In the genomic region with DNA sequence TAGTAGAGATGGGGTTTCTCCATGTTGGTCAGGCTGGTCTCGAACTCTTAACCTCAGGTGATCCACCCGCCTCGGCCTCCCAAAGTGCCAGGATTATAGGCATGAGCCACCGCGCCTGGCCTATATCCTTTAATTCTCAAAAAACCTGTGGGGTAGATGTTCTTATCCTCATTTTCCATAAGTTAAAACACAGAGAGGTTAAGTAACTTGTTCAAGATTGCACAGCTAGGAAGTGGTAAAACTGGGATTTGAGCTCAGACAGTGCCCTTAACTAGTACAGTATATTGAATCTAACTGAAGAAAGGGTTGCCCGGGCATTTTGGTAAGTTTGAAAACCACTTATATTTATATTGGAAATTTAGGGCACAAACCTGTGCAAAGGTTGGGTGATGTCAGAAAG, we compare ENCODE assay signal across 29 cellular contexts.
DNase-seq lines count a peak whose midpoint lies in the region; ATAC-seq, FAIRE-seq and TF ChIP-seq lines count a peak whose summit lies in the region.
"Had no signal": no experiment of that assay in that cellular context is flagged by ENCODE, and none has a peak within 500 bp of the region (broad histone marks: within the 10 kb centered on the region; RNA-seq: fewer than 3 reads in every experiment).

No MANE protein-coding gene starts in this region.

- ATAC-seq in K562, result no peak
- no peak for ATAC-seq in GM21619 (IDR thresholded peaks at IDR 0.05; ENCODE audit: unreplicated experiment)
- ATAC-seq: A549; CD8-positive, alpha-beta T cell had no signal

- BruUV-seq in K562 (replicated peaks; lab: Mats Ljungman, UMichigan), result no TSS peak

- H3K4me3 ChIP-seq in K562, result no peak overlapping the region
- H3K4me3 ChIP-seq: A549; BLaER1; BLaER1 treated with 17β-estradiol and CSF1 and Interleukin-3, amounts not matched to agents 10 nM and 100 nM had no signal

- intact Hi-C loops in K562 (cut with micrococcal nuclease), result no loop called here

- no peaks in the 10 kb centered on the region for H4K20me1 ChIP-seq in K562 (replicated peaks; ENCODE audit: control insufficient read depth, insufficient read depth, low read length)
- H4K20me1 ChIP-seq: BLaER1; BLaER1 treated with 17β-estradiol and CSF1 and Interleukin-3, amounts not matched to agents 10 nM and 100 nM had no signal

- H2AFZ ChIP-seq in K562 (ENCODE audit: low read depth, low read length), result no peak overlapping the region

- no peak for TF ChIP-seq CTCF in K562 (IDR thresholded peaks at IDR 0.05 in 2 of 3, conservative IDR thresholded peaks at IDR 0.05 in 1 of 3; ENCODE audit: insufficient read depth in 2 of 3, low read depth in 1 of 3, low read length in 3 of 3)

- H3K27ac ChIP-seq in K562 (ENCODE audit: extremely low read depth, low read depth, low read length), result no peak overlapping the region
- H3K27ac ChIP-seq: 22Rv1; A549; BLaER1; BLaER1 treated with 17β-estradiol and CSF1 and Interleukin-3, amounts not matched to agents 10 nM and 100 nM; C4-2B had no signal

- no peak for DNase-seq in K562 (ENCODE audit: extremely low read depth in 1 of 4, low spot score in 3 of 4)
- DNase-seq: 8988T; ACHN; AML-193; BE2C; C1 segment of cervical spinal cord; Caco-2; Calu3; CD4-positive, alpha-beta memory T cell; CD4-positive, alpha-beta T cell; CD4-positive, CD25-positive, alpha-beta regulatory T cell; CD8-positive, alpha-beta memory T cell; CD8-positive, alpha-beta T cell; COR-L47; DMS 273 treated with DMSO at 0.1 percent for 48 hours; DMS153; DMS53; DMS79; DMS79 treated with DMSO at 0.1 percent for 48 hours; DND-41; EL had no signal

- H3K4me2 ChIP-seq in K562 (ENCODE audit: insufficient read depth, low read length), result no peak overlapping the region
- H3K4me2 ChIP-seq: A549; BLaER1; BLaER1 treated with 17β-estradiol and CSF1 and Interleukin-3, amounts not matched to agents 10 nM and 100 nM had no signal

- no peak overlapping the region for H3K9ac ChIP-seq in K562 (ENCODE audit: insufficient read depth in 1 of 2, low read depth in 2 of 2, low read length in 2 of 2)
- H3K9ac ChIP-seq: BLaER1; BLaER1 treated with 17β-estradiol and CSF1 and Interleukin-3, amounts not matched to agents 10 nM and 100 nM had no signal

- in situ Hi-C loops in K562 (cut with MboI), result no loop called here

- POLR2A ChIA-PET in K562 (lab: Yijun Ruan, JAX), result no interaction called here

- FAIRE-seq in K562 (lab: Jason Lieb, UNC), result no peak
- FAIRE-seq: A204.1, A549, D721Med had no signal

- no peak for TF ChIP-seq RAD21 in K562 (CRISPR knock-in tag; conservative IDR thresholded peaks at IDR 0.05 in 1 of 2, IDR thresholded peaks at IDR 0.05 in 1 of 2)

- H3K27me3 ChIP-seq in K562 (ENCODE audit: control insufficient read depth in 2 of 2, insufficient read depth in 2 of 2, low read length in 2 of 2), result no peaks in the 10 kb centered on the region
- H3K27me3 ChIP-seq: BE2C; BLaER1; BLaER1 treated with 17β-estradiol and CSF1 and Interleukin-3, amounts not matched to agents 10 nM and 100 nM had no signal

- peaks cover 4 to 28% of the 10 kb centered on the region in 2 experiments; a peak in 4 of 5 replicates for H3K4me1 ChIP-seq in K562 (replicated peaks in 1 of 2; ENCODE audit: control insufficient read depth in 2 of 2, insufficient read depth in 2 of 2, low read length in 2 of 2)
- H3K4me1 ChIP-seq: A549, BE2C, BLaER1, Caco-2 had no signal

- no peak for TF ChIP-seq EP300 in K562 (IDR thresholded peaks at IDR 0.05; ENCODE audit: low read length)

- H3K9me1 ChIP-seq in K562 (ENCODE audit: control insufficient read depth, insufficient read depth, low read length), result no peaks in the 10 kb centered on the region

- no peak for TF ChIP-seq POLR2A in K562 (conservative IDR thresholded peaks at IDR 0.05)

- 77% methylated on average over 6 of the region's 6 CpGs for WGBS in K562 (ENCODE audit: insufficient coverage, low coverage, missing lambda C conversion rate)

- no peaks in the 10 kb centered on the region for H3K9me3 ChIP-seq in K562 (replicated peaks; ENCODE audit: control insufficient read depth, insufficient read depth, low read depth, low read length)
- H3K9me3 ChIP-seq: A549; BE2C; BLaER1; BLaER1 treated with 17β-estradiol and CSF1 and Interleukin-3, amounts not matched to agents 10 nM and 100 nM; Caco-2 had no signal

- CTCF ChIA-PET in K562 (lab: Yijun Ruan, JAX; ENCODE audit: low intra/inter-chr PET ratio), result no interaction called here

- H3K36me3 ChIP-seq in K562 (ENCODE audit: control insufficient read depth, insufficient read depth, low read length), result no peaks in the 10 kb centered on the region
- H3K36me3 ChIP-seq: BE2C; BLaER1; BLaER1 treated with 17β-estradiol and CSF1 and Interleukin-3, amounts not matched to agents 10 nM and 100 nM had no signal

- H3K79me2 ChIP-seq in K562 (ENCODE audit: control insufficient read depth, insufficient read depth, low read length), result no peaks in the 10 kb centered on the region

TF ChIP-seq in K562, 482 proteins besides CTCF, POLR2A, EP300 and RAD21:
- TF ChIP-seq NFATC3 (IDR thresholded peaks at IDR 0.05), result no peak
- TF ChIP-seq KDM4B (IDR thresholded peaks at IDR 0.05; ENCODE audit: borderline replicate concordance in 2 of 2, low read depth in 1 of 2), result no peak
- no peak for TF ChIP-seq ZNF717 (CRISPR knock-in tag; IDR thresholded peaks at IDR 0.05)
- peak; percentile 76 for TF ChIP-seq RBM25 (IDR thresholded peaks at IDR 0.05; ENCODE audit: low read depth, low read length, severe bottlenecking)
- TF ChIP-seq ADNP (tag; IDR thresholded peaks at IDR 0.05), result peak; percentile 32; the same call in 1 of the 2 replicates
- 0 out of 4 replicates have a peak, but pooled peaks of 1 of the 2 experiments have one; percentile 48 for TF ChIP-seq KDM1A (IDR thresholded peaks at IDR 0.05)
- TF ChIP-seq BCOR (IDR thresholded peaks at IDR 0.05), result peak; percentile 78
